ENCODE assay signal across 14 cellular contexts in the genomic region with DNA sequence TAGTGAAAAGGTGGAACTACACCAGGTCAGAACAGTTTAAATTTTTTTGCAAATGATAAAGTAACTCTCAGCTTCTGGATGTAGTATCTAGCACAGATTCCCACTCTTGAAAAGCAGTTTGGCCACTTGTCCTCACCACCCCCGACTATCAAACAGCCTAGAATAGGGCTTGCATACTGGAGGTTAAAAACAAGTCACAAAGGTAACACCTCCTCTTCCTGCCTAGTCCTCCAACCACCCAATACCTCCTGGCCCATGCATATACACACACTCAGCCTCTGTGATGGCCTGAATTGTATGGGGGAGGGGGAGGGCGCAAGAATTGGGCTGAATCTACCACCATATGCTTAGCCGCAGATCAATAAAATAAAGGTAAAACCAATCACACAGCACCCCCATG. TPM values are rescaled to one million over a fixed set of nuclear protein-coding genes. Genes with fewer than 3 reads are reported as not detected.
DNase-seq lines count a peak whose midpoint lies in the region; ATAC-seq and TF ChIP-seq lines count a peak whose summit lies in the region.
"Had no signal": no experiment of that assay in that cellular context is flagged by ENCODE, and none has a peak within 500 bp of the region (broad histone marks: within the 10 kb centered on the region; RNA-seq: fewer than 3 reads in every experiment).

No MANE protein-coding gene starts in this region.

- TF ChIP-seq CTCF in mammary epithelial cell (conservative IDR thresholded peaks at IDR 0.05 in 1 of 2, IDR thresholded peaks at IDR 0.05 in 1 of 2; ENCODE audit: extremely low read depth in 1 of 2, insufficient read depth in 1 of 2, low read depth in 1 of 2, low read length in 2 of 2) = no peak
- no peak for TF ChIP-seq CTCF in left lung (IDR thresholded peaks at IDR 0.05)
- no peak for TF ChIP-seq CTCF in tibial nerve (IDR thresholded peaks at IDR 0.05)

- WGBS in mammary epithelial cell (ENCODE audit: low coverage, missing lambda C conversion rate) = 29% methylated on average over 2 of the region's 3 CpGs
- 82 to 98% methylated on average over 3 of the region's 3 CpGs for WGBS in tibial nerve, 2 donors

- no TSS peak for BruUV-seq in mammary epithelial cell (replicated peaks; lab: Mats Ljungman, UMichigan)

- peaks cover under 1 to 7% of the 10 kb centered on the region in 2 donors for H3K36me3 Mint-ChIP-seq in stimulated activated naive B cell treated with anti-CD40 and anti-IgM and Interleukin-4, amounts not matched to agents 10 μg/mL and 1 μg/mL and 100 μg/mL, for 72 hours

- H3K4me1 ChIP-seq in mammary epithelial cell (ENCODE audit: insufficient read depth, low read length) = peaks cover 32% of the 10 kb centered on the region
- peaks cover 19 to 78% of the 10 kb centered on the region in 2 donors for H3K4me1 ChIP-seq in left lung
- peaks cover 0 to 50% (median 7%) of the 10 kb centered on the region in 4 donors for H3K4me1 ChIP-seq in tibial nerve

- TF ChIP-seq EP300 in tibial nerve (IDR thresholded peaks at IDR 0.05) = no peak

- H3K27ac ChIP-seq in mammary epithelial cell (ENCODE audit: insufficient read depth, low read depth, low read length) = peak overlapping the region; percentile 96
- peak overlapping the region; percentile 71 to 88 for H3K27ac ChIP-seq in left lung
- peak overlapping the region in 1 of 4 donors; percentile 77 for H3K27ac ChIP-seq in tibial nerve
- H3K27ac ChIP-seq: cardiac muscle cell, hepatocyte had no signal

- H3K4me3 Mint-ChIP-seq in stimulated activated naive B cell treated with anti-CD40 and anti-IgM and Interleukin-4, amounts not matched to agents 10 μg/mL and 1 μg/mL and 100 μg/mL, for 72 hours = peak overlapping the region; percentile 84 to 88
- H3K4me3 Mint-ChIP-seq: activated CD8-positive, alpha-beta memory T cell treated with anti-CD3 and anti-CD28 coated beads, Interleukin-2, amount 10 ng/mL, durations not matched to agents 7 days and 5 days had no signal

- no peak for ATAC-seq in left lung
- ATAC-seq in stimulated activated naive B cell treated with anti-CD40 and anti-IgM and Interleukin-4, amounts not matched to agents 10 μg/mL and 1 μg/mL and 100 μg/mL, for 72 hours (replicated peaks) = peak in 1 of 2 donors; percentile 4
- ATAC-seq: activated CD8-positive, alpha-beta memory T cell treated with anti-CD3 and anti-CD28 coated beads, Interleukin-2, amount 10 ng/mL, durations not matched to agents 7 days and 5 days; activated naive CD4-positive, alpha-beta T cell treated with anti-CD3 and anti-CD28 coated beads, Interleukin-2, amount 50 U/mL, for 72 hours had no signal

- in situ Hi-C loops in mammary epithelial cell (cut with MboI; ENCODE audit: low sequenced_read_pairs in 2 of 2) = loop anchor here (5.0 to 10.0 kb wide), 3 partner anchors 244 to 284 kb away; partner anchors contain the start of genes HOXA2 (in 1 of the 2) and HOXA5 (in 1 of the 2)

- H3K4me2 ChIP-seq in mammary epithelial cell (ENCODE audit: insufficient read depth, low read depth, low read length) = peak overlapping the region; percentile 99

- dilution Hi-C loops in mammary epithelial cell (cut with HindIII; ENCODE audit: low sequenced_read_pairs) = loop anchor here (5.0 kb wide), 2 partner anchors 239 to 274 kb away; partner anchors contain the start of genes HOXA1 and HOXA4

- intact Hi-C loops in mammary epithelial cell (cut with micrococcal nuclease) (loop anchor here (2.0 kb wide), 1 partner anchor 58 kb away; no protein-coding TSS in a partner anchor), left lung (cut with DNase I) (loop anchor here in 1 of 2 donors (5.0 kb wide), 1 partner anchor 239 kb away; the partner anchor contains the start of gene HOXA1)

- CTCF ChIA-PET in mammary epithelial cell (lab: Charles Lee; ENCODE audit: low non-redundant PET) = no interaction called here

- no peaks in the 10 kb centered on the region for H3K36me3 ChIP-seq in mammary epithelial cell (ENCODE audit: insufficient read depth, low read length)
- no peaks in the 10 kb centered on the region for H3K36me3 ChIP-seq in left lung
- H3K36me3 ChIP-seq in tibial nerve = no peaks in the 10 kb centered on the region
- H3K36me3 ChIP-seq: cardiac muscle cell had no signal

- H3K9ac ChIP-seq in mammary epithelial cell (ENCODE audit: insufficient read depth, low read length) = peak overlapping the region; percentile 91

- TF ChIP-seq POLR2A in tibial nerve (IDR thresholded peaks at IDR 0.05) = no peak

- H2AFZ ChIP-seq in mammary epithelial cell (ENCODE audit: low read depth, low read length) = peak overlapping the region; percentile 71
- H2AFZ ChIP-seq: hepatocyte had no signal

- H4K20me1 ChIP-seq in mammary epithelial cell (ENCODE audit: insufficient read depth, low read length) = no peaks in the 10 kb centered on the region

- no peaks in the 10 kb centered on the region for H3K27me3 Mint-ChIP-seq in stimulated activated naive B cell treated with anti-CD40 and anti-IgM and Interleukin-4, amounts not matched to agents 10 μg/mL and 1 μg/mL and 100 μg/mL, for 72 hours

- peaks cover 24 to 28% of the 10 kb centered on the region in 2 donors for H3K4me1 Mint-ChIP-seq in stimulated activated naive B cell treated with anti-CD40 and anti-IgM and Interleukin-4, amounts not matched to agents 10 μg/mL and 1 μg/mL and 100 μg/mL, for 72 hours

- H3K79me2 ChIP-seq in mammary epithelial cell (ENCODE audit: insufficient read depth, low read length) = peaks cover 91% of the 10 kb centered on the region

- H3K27ac Mint-ChIP-seq in stimulated activated naive B cell treated with anti-CD40 and anti-IgM and Interleukin-4, amounts not matched to agents 10 μg/mL and 1 μg/mL and 100 μg/mL, for 72 hours = no peak overlapping the region
- H3K27ac Mint-ChIP-seq: activated CD8-positive, alpha-beta memory T cell treated with anti-CD3 and anti-CD28 coated beads, Interleukin-2, amount 10 ng/mL, durations not matched to agents 7 days and 5 days; activated naive CD4-positive, alpha-beta T cell treated with anti-CD3 and anti-CD28 coated beads, Interleukin-2, amount 50 U/mL, for 72 hours had no signal

- H3K9me3 ChIP-seq in mammary epithelial cell (replicated peaks; ENCODE audit: insufficient read depth, low read length) = no peaks in the 10 kb centered on the region
- no peaks in the 10 kb centered on the region for H3K9me3 ChIP-seq in left lung
- no peaks in the 10 kb centered on the region for H3K9me3 ChIP-seq in tibial nerve

- peak; percentile 25 for DNase-seq in HK-2 (ENCODE audit: unreplicated experiment)
- peak; percentile 60 for DNase-seq in mammary epithelial cell
- DNase-seq in left lung = no peak
- DNase-seq in stimulated activated naive B cell treated with anti-CD40 and anti-IgM and Interleukin-4, amounts not matched to agents 10 μg/mL and 1 μg/mL and 100 μg/mL, for 72 hours = no peak
- DNase-seq in COLO668 (lab: John Stamatoyannopoulos, UW; ENCODE audit: unreplicated experiment) = no peak
- no peak for DNase-seq in ecto neural progenitor cell (ENCODE audit: low spot score)
- no peak for DNase-seq in NCI-H524 treated with DMSO at 0.1 percent for 48 hours (lab: John Stamatoyannopoulos, UW)
- DNase-seq in tibial nerve (ENCODE audit: low spot score in 2 of 2) = no peak
- DNase-seq: activated CD8-positive, alpha-beta memory T cell treated with anti-CD3 and anti-CD28 coated beads, Interleukin-2, amount 10 ng/mL, durations not matched to agents 7 days and 5 days; DMS79; stimulated activated CD4-positive, alpha-beta T cell treated with anti-CD3 and anti-CD28 coated beads, Interleukin-4, amount 100 ng/mL, for 1 hour had no signal

- no peaks in the 10 kb centered on the region for H3K9me3 Mint-ChIP-seq in stimulated activated naive B cell treated with anti-CD40 and anti-IgM and Interleukin-4, amounts not matched to agents 10 μg/mL and 1 μg/mL and 100 μg/mL, for 72 hours
- H3K9me3 Mint-ChIP-seq: activated naive CD4-positive, alpha-beta T cell treated with anti-CD3 and anti-CD28 coated beads, Interleukin-2, amount 50 U/mL, for 72 hours had no signal

- H3K27me3 ChIP-seq in mammary epithelial cell (ENCODE audit: insufficient read depth, low read length) (no peaks in the 10 kb centered on the region), left lung (peaks cover 0 to 16% of the 10 kb centered on the region in 2 donors), tibial nerve (peaks cover 0 to 7% of the 10 kb centered on the region in 2 donors)

- H3K4me3 ChIP-seq in mammary epithelial cell (replicated peaks in 1 of 3; ENCODE audit: insufficient read depth in 1 of 3, low read depth in 2 of 3, low read length in 3 of 3) (peak overlapping the region; percentile 47 to 89 (median 58)), left lung (peak overlapping the region in 1 of 2 donors; percentile 15), tibial nerve (no peak overlapping the region)
- H3K4me3 ChIP-seq: cardiac muscle cell, hepatocyte had no signal

RNA-seq across cellular contexts. Expression of gene SKAP2, which starts 5.7 kb away (rescaled TPM):
- total RNA-seq in mammary epithelial cell (10 to 100 TPM; 19.8 to 38.9 TPM), left lung (10 to 100 TPM; 48.9 to 61.0 TPM), tibial nerve (10 to 100 TPM; 14.1 to 33.7 (median 27.6) TPM)
- polyA plus RNA-seq in mammary epithelial cell = 7.8 TPM
- polyA minus RNA-seq in mammary epithelial cell = 26.5 TPM

Comparison
In these comparisons a context has a peak if more than half of its experiments do, and no peak if none do; other contexts are left out.
1. DNase-seq: peak in HK-2 (single experiment) and mammary epithelial cell (single experiment); none in left lung (0 of 2), stimulated activated naive B cell treated with anti-CD40 and anti-IgM and Interleukin-4, amounts not matched to agents 10 μg/mL and 1 μg/mL and 100 μg/mL, for 72 hours (single experiment), COLO668 (single experiment), ecto neural progenitor cell (single experiment), NCI-H524 treated with DMSO at 0.1 percent for 48 hours (single experiment) and tibial nerve (0 of 2).
2. H3K4me3 ChIP-seq: peak in mammary epithelial cell (3 of 3); none in tibial nerve (0 of 4).